ENCODE assay signal across 9 cellular contexts in genomic region chr17:14359251-14359939, GRCh38.
DNase-seq lines count a peak whose midpoint lies in the region; ATAC-seq and TF ChIP-seq lines count a peak whose summit lies in the region.
"Had no signal": no experiment of that assay in that cellular context is flagged by ENCODE, and none has a peak within 500 bp of the region (broad histone marks: within the 10 kb centered on the region; RNA-seq: fewer than 3 reads in every experiment).

No MANE protein-coding gene starts in this region.

- intact Hi-C loops in posterior cingulate gyrus (cut with DNase I): no loop called here

- H3K36me3 Mint-ChIP-seq in central memory CD8-positive, alpha-beta T cell (ENCODE audit: insufficient read depth): peaks cover 1% of the 10 kb centered on the region

- H3K27ac Mint-ChIP-seq in central memory CD8-positive, alpha-beta T cell (ENCODE audit: low read depth): peak overlapping the region; percentile 56

- peak; percentile 14 for TF ChIP-seq CTCF in GM12873 (IDR thresholded peaks at IDR 0.05; ENCODE audit: insufficient read depth, low read depth, low read length, missing control alignments)

- H3K4me1 Mint-ChIP-seq in central memory CD8-positive, alpha-beta T cell: peaks cover 24% of the 10 kb centered on the region

- peak; percentile 98 for ATAC-seq in GM21390 (IDR thresholded peaks at IDR 0.05; ENCODE audit: unreplicated experiment)
- ATAC-seq in HG03565 (IDR thresholded peaks at IDR 0.05; ENCODE audit: unreplicated experiment): peak; percentile 96
- peak; percentile 98 for ATAC-seq in central memory CD8-positive, alpha-beta T cell (replicated peaks; ENCODE audit: extremely low read depth, poor library complexity, severe bottlenecking)
- ATAC-seq in stimulated activated naive CD8-positive, alpha-beta T cell treated with anti-CD3 and anti-CD28 coated beads, Interleukin-15, Interleukin-2, amounts not matched to agents 100 U/mL and 50 U/mL, for 24 hours: peak; percentile 99
- ATAC-seq: body of pancreas had no signal

- H3K27me3 Mint-ChIP-seq in central memory CD8-positive, alpha-beta T cell: no peaks in the 10 kb centered on the region

- H3K9me3 Mint-ChIP-seq in central memory CD8-positive, alpha-beta T cell: no peaks in the 10 kb centered on the region

- peak; percentile 41 to 71 for DNase-seq in central memory CD8-positive, alpha-beta T cell (ENCODE audit: low spot score in 2 of 2)
- peak; percentile 70 for DNase-seq in stimulated activated naive CD8-positive, alpha-beta T cell treated with anti-CD3 and anti-CD28 coated beads, Interleukin-15, Interleukin-2, amounts not matched to agents 100 U/mL and 50 U/mL, for 24 hours
- no peak for DNase-seq in 8988T
- DNase-seq in posterior cingulate gyrus: no peak
- no peak for DNase-seq in COLO829 (ENCODE audit: low spot score)

- H3K4me3 Mint-ChIP-seq in central memory CD8-positive, alpha-beta T cell: peak overlapping the region; percentile 29

Comparison
In these comparisons a context has a peak if more than half of its experiments do, and no peak if none do; other contexts are left out.
1. DNase-seq: peak in central memory CD8-positive, alpha-beta T cell (2 of 2) and stimulated activated naive CD8-positive, alpha-beta T cell treated with anti-CD3 and anti-CD28 coated beads, Interleukin-15, Interleukin-2, amounts not matched to agents 100 U/mL and 50 U/mL, for 24 hours (single experiment); none in 8988T (single experiment), posterior cingulate gyrus (0 of 10) and COLO829 (single experiment).
2. Peak in every context shown above with its lines, with median percentiles within 50 percentile points of each other: ATAC-seq.